ENCODE assay signal across 12 cellular contexts in genomic region chr5:1930880-1931589, GRCh38. TPM values are rescaled to one million over a fixed set of nuclear protein-coding genes. Genes with fewer than 3 reads are reported as not detected.
DNase-seq lines count a peak whose midpoint lies in the region; ATAC-seq, FAIRE-seq and TF ChIP-seq lines count a peak whose summit lies in the region.
"Had no signal": no experiment of that assay in that cellular context is flagged by ENCODE, and none has a peak within 500 bp of the region (broad histone marks: within the 10 kb centered on the region; RNA-seq: fewer than 3 reads in every experiment).

No MANE protein-coding gene starts in this region.

- no peaks in the 10 kb centered on the region for H3K9me3 ChIP-seq in iPS-18c (ENCODE audit: control insufficient read depth, insufficient read depth, low read length)
- no peaks in the 10 kb centered on the region for H3K9me3 ChIP-seq in psoas muscle
- H3K9me3 ChIP-seq in naive thymus-derived CD4-positive, alpha-beta T cell (ENCODE audit: control insufficient read depth in 2 of 3, low read length in 3 of 3), result no peaks in the 10 kb centered on the region

- H3K27me3 Mint-ChIP-seq in brain, result peaks cover 44% of the 10 kb centered on the region
- H3K27me3 Mint-ChIP-seq in naive thymus-derived CD4-positive, alpha-beta T cell, result peaks cover 14 to 40% (median 27%) of the 10 kb centered on the region in 5 donors

- TF ChIP-seq POLR2A in GM12892 (IDR thresholded peaks at IDR 0.05; ENCODE audit: low read depth, low read length), result no peak

- H3K27ac ChIP-seq in psoas muscle, result no peak overlapping the region
- no peak overlapping the region for H3K27ac ChIP-seq in naive thymus-derived CD4-positive, alpha-beta T cell (ENCODE audit: low read depth, low read length)

- CTCF ChIA-PET in naive thymus-derived CD4-positive, alpha-beta T cell (lab: Charles Lee), result no interaction called here

- 1 to 2% (median 1%) methylated on average over 33 to 63 of the region's 63 CpGs for whole genome bisulfite sequencing in psoas muscle, 3 donors

- H3K4me3 ChIP-seq in iPS-18c (ENCODE audit: insufficient read depth, low read depth, low read length), result peak overlapping the region; percentile 61
- H3K4me3 ChIP-seq in psoas muscle, result peak overlapping the region; percentile 50
- no peak overlapping the region for H3K4me3 ChIP-seq in naive thymus-derived CD4-positive, alpha-beta T cell (ENCODE audit: low read length)

- no peak for FAIRE-seq in GM12892 (lab: Jason Lieb, UNC)

- peak; percentile 39 to 82 (median 64) for ATAC-seq in psoas muscle
- ATAC-seq in naive thymus-derived CD4-positive, alpha-beta T cell, result no peak

- no peaks in the 10 kb centered on the region for H3K4me1 ChIP-seq in psoas muscle
- no peaks in the 10 kb centered on the region for H3K4me1 ChIP-seq in naive thymus-derived CD4-positive, alpha-beta T cell (ENCODE audit: control insufficient read depth in 2 of 2, insufficient read depth in 2 of 2, low read length in 2 of 2)

- intact Hi-C loops in psoas muscle (cut with DNase I), result no loop called here
- intact Hi-C loops in naive thymus-derived CD4-positive, alpha-beta T cell (cut with micrococcal nuclease), result no loop called here

- no peak overlapping the region for H3K27ac Mint-ChIP-seq in brain
- H3K27ac Mint-ChIP-seq in naive thymus-derived CD4-positive, alpha-beta T cell, result no peak overlapping the region
- H3K27ac Mint-ChIP-seq: CD4-positive, CD25-positive, alpha-beta regulatory T cell had no signal

- H3K4me1 Mint-ChIP-seq in brain, result no peaks in the 10 kb centered on the region
- H3K4me1 Mint-ChIP-seq in naive thymus-derived CD4-positive, alpha-beta T cell, result peaks cover 0 to 5% (median 0%) of the 10 kb centered on the region in 7 donors

- POLR2A ChIA-PET in naive thymus-derived CD4-positive, alpha-beta T cell (lab: Charles Lee), result no interaction called here

- H3K9me3 Mint-ChIP-seq in brain, result peaks cover 0 to 9% (median 0%) of the 10 kb centered on the region in 5 experiments
- H3K9me3 Mint-ChIP-seq in naive thymus-derived CD4-positive, alpha-beta T cell, result peaks cover 0 to 3% (median 0%) of the 10 kb centered on the region in 11 donors
- H3K9me3 Mint-ChIP-seq: CD4-positive, CD25-positive, alpha-beta regulatory T cell had no signal

- H3K36me3 Mint-ChIP-seq in brain, result no peaks in the 10 kb centered on the region
- H3K36me3 Mint-ChIP-seq in naive thymus-derived CD4-positive, alpha-beta T cell, result no peaks in the 10 kb centered on the region
- H3K36me3 Mint-ChIP-seq: CD4-positive, CD25-positive, alpha-beta regulatory T cell had no signal

- peak overlapping the region in 3 of 5 experiments; percentile 37 to 71 (median 70) for H3K4me3 Mint-ChIP-seq in brain
- H3K4me3 Mint-ChIP-seq in naive thymus-derived CD4-positive, alpha-beta T cell, result peak overlapping the region in 1 of 10 donors; percentile 43
- H3K4me3 Mint-ChIP-seq: CD4-positive, CD25-positive, alpha-beta regulatory T cell had no signal

- H3K36me3 ChIP-seq in psoas muscle (ENCODE audit: insufficient read depth in 1 of 2, low read depth in 1 of 2), result no peaks in the 10 kb centered on the region
- H3K36me3 ChIP-seq in naive thymus-derived CD4-positive, alpha-beta T cell (ENCODE audit: control insufficient read depth in 2 of 3, insufficient read depth in 3 of 3, low read length in 3 of 3), result no peaks in the 10 kb centered on the region

- H3K27me3 ChIP-seq in psoas muscle (ENCODE audit: insufficient read depth in 3 of 3, low read length in 2 of 3), result peaks cover 0 to 47% (median 6%) of the 10 kb centered on the region in 3 donors
- peaks cover 0 to 11% of the 10 kb centered on the region in 2 donors for H3K27me3 ChIP-seq in naive thymus-derived CD4-positive, alpha-beta T cell (ENCODE audit: control insufficient read depth in 2 of 2, insufficient read depth in 2 of 2, low read length in 2 of 2)

- TF ChIP-seq CTCF in brain (conservative IDR thresholded peaks at IDR 0.05), result no peak
- no peak for TF ChIP-seq CTCF in psoas muscle (IDR thresholded peaks at IDR 0.05)

- DNase-seq in COLO668 (lab: John Stamatoyannopoulos, UW; ENCODE audit: unreplicated experiment), result peak; percentile 82
- DNase-seq in psoas muscle, result peak; percentile 47 to 64
- DNase-seq in NCI-H2081 (lab: John Stamatoyannopoulos, UW), result no peak
- no peak for DNase-seq in stimulated activated naive CD4-positive, alpha-beta T cell treated with Interleukin-2 at 50 U/mL for 16 hours (lab: John Stamatoyannopoulos, UW)
- DNase-seq in naive thymus-derived CD4-positive, alpha-beta T cell, result no peak
- no peak for DNase-seq in GM12892 (ENCODE audit: insufficient read length)

RNA-seq across cellular contexts. Expression of gene IRX4, which starts 48.3 kb away (rescaled TPM):
- polyA plus RNA-seq in brain (ENCODE audit: insufficient read depth, low read depth, low replicate concordance) (not detected), psoas muscle (under 1 TPM in 1 of 3 donors, not detected in 2; 0.05 TPM)
- under 1 TPM in 2 of 4 donors, not detected in 2; 0.48 to 0.65 TPM for total RNA-seq in psoas muscle
- total RNA-seq in naive thymus-derived CD4-positive, alpha-beta T cell, result not detected
- polyA plus RNA-seq in naive thymus-derived CD4-positive, alpha-beta T cell, result not detected
- not detected for polyA plus RNA-seq in GM12892 (2012; ENCODE audit: missing spikeins)
- total RNA-seq: CD4-positive, CD25-positive, alpha-beta regulatory T cell; fibroblast of lung; HT1080; RPMI7951 had no signal
- polyA plus RNA-seq: CD4-positive, CD25-positive, alpha-beta regulatory T cell; fibroblast of lung had no signal

Comparison
In these comparisons a context has a peak if more than half of its experiments do, and no peak if none do; other contexts are left out.
1. DNase-seq: peak in COLO668 (single experiment) and psoas muscle (2 of 2); none in NCI-H2081 (0 of 2), stimulated activated naive CD4-positive, alpha-beta T cell treated with Interleukin-2 at 50 U/mL for 16 hours (single experiment), naive thymus-derived CD4-positive, alpha-beta T cell (0 of 9) and GM12892 (single experiment).